In the genomic region with DNA sequence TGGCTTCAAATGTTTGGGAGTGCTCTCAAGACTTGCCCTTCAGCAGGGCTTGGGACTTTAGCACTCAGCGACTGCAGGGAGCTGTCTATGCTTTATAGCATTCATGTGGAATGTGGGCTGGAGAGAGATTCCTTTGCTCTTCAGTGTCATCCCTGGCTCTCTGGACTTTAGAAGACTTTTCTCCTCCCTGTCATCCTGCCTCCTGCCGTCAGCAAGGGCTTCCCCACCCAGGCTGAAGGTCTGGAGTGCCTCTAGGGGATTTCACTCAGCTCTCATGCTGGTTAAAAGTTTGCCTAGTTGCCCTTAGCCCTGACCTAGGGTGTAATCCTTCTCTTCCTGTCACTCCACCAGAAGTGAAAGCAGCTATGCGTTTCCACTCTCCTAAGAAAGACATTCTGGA, we compare ENCODE assay signal across 16 cellular contexts.
DNase-seq lines count a peak whose midpoint lies in the region; ATAC-seq and TF ChIP-seq lines count a peak whose summit lies in the region.
"Had no signal": no experiment of that assay in that cellular context is flagged by ENCODE, and none has a peak within 500 bp of the region (broad histone marks: within the 10 kb centered on the region; RNA-seq: fewer than 3 reads in every experiment).

No MANE protein-coding gene starts in this region.

- no peaks in the 10 kb centered on the region for H3K27me3 ChIP-seq in right atrium auricular region
- H3K27me3 ChIP-seq: gastroesophageal sphincter, Peyer's patch had no signal

- intact Hi-C loops in Right ventricle myocardium superior (cut with DNase I) = no loop called here

- no peaks in the 10 kb centered on the region; the same call in 1 of the 2 replicates for H3K27me3 Mint-ChIP-seq in WTC11 (ENCODE audit: low read depth)
- H3K27me3 Mint-ChIP-seq in activated T-cell treated with anti-CD3 and anti-CD28 coated beads, Interleukin-2, amount 50 U/mL, for 4 hours (ENCODE audit: low read depth) = no peaks in the 10 kb centered on the region
- H3K27me3 Mint-ChIP-seq in stimulated activated memory B cell treated with anti-CD40 and anti-IgM and Interleukin-4, amounts not matched to agents 10 μg/mL and 1 μg/mL and 100 μg/mL, for 72 hours = no peaks in the 10 kb centered on the region
- H3K27me3 Mint-ChIP-seq: activated naive CD4-positive, alpha-beta T cell treated with anti-CD3 and anti-CD28 coated beads, Interleukin-2, amount 50 U/mL, for 24 hours; central memory CD8-positive, alpha-beta T cell had no signal

- POLR2A ChIA-PET in WTC11 (lab: Charles Lee) = no interaction called here

- H3K9me3 Mint-ChIP-seq in WTC11 = peaks cover 21% of the 10 kb centered on the region
- H3K9me3 Mint-ChIP-seq in activated T-cell treated with anti-CD3 and anti-CD28 coated beads, Interleukin-2, amount 50 U/mL, for 4 hours = peaks cover 4% of the 10 kb centered on the region
- no peaks in the 10 kb centered on the region for H3K9me3 Mint-ChIP-seq in stimulated activated memory B cell treated with anti-CD40 and anti-IgM and Interleukin-4, amounts not matched to agents 10 μg/mL and 1 μg/mL and 100 μg/mL, for 72 hours
- H3K9me3 Mint-ChIP-seq: central memory CD8-positive, alpha-beta T cell had no signal

- H3K4me1 Mint-ChIP-seq in WTC11 = peaks cover 7% of the 10 kb centered on the region
- no peaks in the 10 kb centered on the region for H3K4me1 Mint-ChIP-seq in activated T-cell treated with anti-CD3 and anti-CD28 coated beads, Interleukin-2, amount 50 U/mL, for 4 hours (ENCODE audit: low read depth)
- no peaks in the 10 kb centered on the region for H3K4me1 Mint-ChIP-seq in stimulated activated memory B cell treated with anti-CD40 and anti-IgM and Interleukin-4, amounts not matched to agents 10 μg/mL and 1 μg/mL and 100 μg/mL, for 72 hours
- H3K4me1 Mint-ChIP-seq: activated naive CD4-positive, alpha-beta T cell treated with anti-CD3 and anti-CD28 coated beads, Interleukin-2, amount 50 U/mL, for 24 hours; central memory CD8-positive, alpha-beta T cell had no signal

- ATAC-seq in Right ventricle myocardium superior (ENCODE audit: poor library complexity) (peak; percentile 45), WTC11 (peak; percentile 71; the same call in 1 of the 2 replicates)
- ATAC-seq in activated T-cell treated with anti-CD3 and anti-CD28 coated beads, Interleukin-2, amount 50 U/mL, for 4 hours = no peak
- no peak for ATAC-seq in stimulated activated memory B cell treated with anti-CD40 and anti-IgM and Interleukin-4, amounts not matched to agents 10 μg/mL and 1 μg/mL and 100 μg/mL, for 72 hours
- ATAC-seq: activated CD4-positive, CD25-positive, alpha-beta regulatory T cell treated with anti-CD3 and anti-CD28 coated beads, Interleukin-2, amount 50 U/mL, for 24 hours; gastroesophageal sphincter had no signal

- CTCF ChIA-PET in WTC11 (lab: Charles Lee) = interaction anchor here (0.8 to 3.2 kb wide), 4 partner anchors 107 to 269 kb away, joined by 3 to 21 read pairs (median 4); no protein-coding TSS in a partner anchor

- H3K4me1 ChIP-seq in right atrium auricular region = peaks cover 0 to 12% of the 10 kb centered on the region in 2 donors
- H3K4me1 ChIP-seq: gastroesophageal sphincter, Peyer's patch had no signal

- H3K4me3 Mint-ChIP-seq in WTC11 = no peak overlapping the region
- no peak overlapping the region for H3K4me3 Mint-ChIP-seq in activated T-cell treated with anti-CD3 and anti-CD28 coated beads, Interleukin-2, amount 50 U/mL, for 4 hours
- no peak overlapping the region for H3K4me3 Mint-ChIP-seq in stimulated activated memory B cell treated with anti-CD40 and anti-IgM and Interleukin-4, amounts not matched to agents 10 μg/mL and 1 μg/mL and 100 μg/mL, for 72 hours
- H3K4me3 Mint-ChIP-seq: activated naive CD4-positive, alpha-beta T cell treated with anti-CD3 and anti-CD28 coated beads, Interleukin-2, amount 50 U/mL, for 24 hours; central memory CD8-positive, alpha-beta T cell had no signal

- DNase-seq in Right ventricle myocardium superior (no peak), right atrium auricular region (ENCODE audit: low spot score) (no peak), WTC11 (ENCODE audit: low spot score) (no peak), islet precursor cell (peak; percentile 90)
- no peak for DNase-seq in activated CD8-positive, alpha-beta memory T cell treated with anti-CD3 and anti-CD28 coated beads, Interleukin-2, amount 50 U/mL, for 4 hours
- DNase-seq in stimulated activated CD4-positive, alpha-beta T cell treated with anti-CD3 and anti-CD28 coated beads, Interleukin-12 subunit alpha, Interleukin-12 subunit beta, amount 100 ng/mL, for 4 hours = no peak
- DNase-seq in activated T-cell treated with anti-CD3 and anti-CD28 coated beads, Interleukin-2, amount 50 U/mL, for 4 hours = no peak
- DNase-seq: activated CD8-positive, alpha-beta memory T cell treated with anti-CD3 and anti-CD28 coated beads, Interleukin-2, amount 50 U/mL, for 48 hours; NCI-H2081; NCI-H774; Peyer's patch had no signal

- H3K36me3 Mint-ChIP-seq in WTC11 = no peaks in the 10 kb centered on the region
- no peaks in the 10 kb centered on the region for H3K36me3 Mint-ChIP-seq in activated T-cell treated with anti-CD3 and anti-CD28 coated beads, Interleukin-2, amount 50 U/mL, for 4 hours (ENCODE audit: insufficient read depth)
- no peaks in the 10 kb centered on the region for H3K36me3 Mint-ChIP-seq in stimulated activated memory B cell treated with anti-CD40 and anti-IgM and Interleukin-4, amounts not matched to agents 10 μg/mL and 1 μg/mL and 100 μg/mL, for 72 hours
- H3K36me3 Mint-ChIP-seq: activated naive CD4-positive, alpha-beta T cell treated with anti-CD3 and anti-CD28 coated beads, Interleukin-2, amount 50 U/mL, for 24 hours had no signal

- H3K9me3 ChIP-seq in right atrium auricular region = no peaks in the 10 kb centered on the region
- H3K9me3 ChIP-seq: gastroesophageal sphincter, Peyer's patch had no signal

- H3K27ac ChIP-seq in right atrium auricular region = peak overlapping the region in 1 of 2 donors; percentile 30
- H3K27ac ChIP-seq: gastroesophageal sphincter, Peyer's patch had no signal

- TF ChIP-seq CTCF in right atrium auricular region (IDR thresholded peaks at IDR 0.05) (peak in 1 of 2 donors; percentile 10), WTC11 (IDR thresholded peaks at IDR 0.05) (no peak)

- H3K36me3 ChIP-seq in right atrium auricular region = no peaks in the 10 kb centered on the region
- H3K36me3 ChIP-seq: gastroesophageal sphincter, Peyer's patch had no signal

- H3K4me3 ChIP-seq in right atrium auricular region = no peak overlapping the region
- H3K4me3 ChIP-seq: gastroesophageal sphincter, Peyer's patch had no signal

- no peak overlapping the region for H3K27ac Mint-ChIP-seq in WTC11
- H3K27ac Mint-ChIP-seq in stimulated activated memory B cell treated with anti-CD40 and anti-IgM and Interleukin-4, amounts not matched to agents 10 μg/mL and 1 μg/mL and 100 μg/mL, for 72 hours = no peak overlapping the region
- H3K27ac Mint-ChIP-seq: activated naive CD4-positive, alpha-beta T cell treated with anti-CD3 and anti-CD28 coated beads, Interleukin-2, amount 50 U/mL, for 24 hours had no signal

TF ChIP-seq in WTC11, 78 proteins besides CTCF, POLR2A, EP300 and RAD21:
- TF ChIP-seq, protein P1, sequence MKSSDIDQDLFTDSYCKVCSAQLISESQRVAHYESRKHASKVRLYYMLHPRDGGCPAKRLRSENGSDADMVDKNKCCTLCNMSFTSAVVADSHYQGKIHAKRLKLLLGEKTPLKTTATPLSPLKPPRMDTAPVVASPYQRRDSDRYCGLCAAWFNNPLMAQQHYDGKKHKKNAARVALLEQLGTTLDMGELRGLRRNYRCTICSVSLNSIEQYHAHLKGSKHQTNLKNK (CRISPR knock-in tag; IDR thresholded peaks at IDR 0.05) = no peak
- no peak for TF ChIP-seq ZNF121 (CRISPR knock-in tag; IDR thresholded peaks at IDR 0.05)

Comparison
In these comparisons a context has a peak if more than half of its experiments do, and no peak if none do; other contexts are left out.
1. ATAC-seq: peak in Right ventricle myocardium superior (single experiment) and WTC11 (single experiment); none in activated T-cell treated with anti-CD3 and anti-CD28 coated beads, Interleukin-2, amount 50 U/mL, for 4 hours (0 of 2) and stimulated activated memory B cell treated with anti-CD40 and anti-IgM and Interleukin-4, amounts not matched to agents 10 μg/mL and 1 μg/mL and 100 μg/mL, for 72 hours (single experiment).